Comparison of ENCODE assay signal across 15 cellular contexts in genomic region chr19:18735324-18735723, GRCh38. TPM values are rescaled to one million over a fixed set of nuclear protein-coding genes. Genes with fewer than 3 reads are reported as not detected.
"Had no signal": no experiment of that assay in that cellular context is flagged by ENCODE, and none has a peak within 500 bp of the region (broad histone marks: within the 10 kb centered on the region; RNA-seq: fewer than 3 reads in every experiment).

No MANE protein-coding gene starts in this region.

- H3K36me3 ChIP-seq: brain microvascular endothelial cell, neutrophil, right atrium auricular region had no signal

- H3K27me3 ChIP-seq: brain microvascular endothelial cell, neutrophil, right atrium auricular region had no signal

- H3K9me3 ChIP-seq: neutrophil, right atrium auricular region had no signal

- DNase-seq: activated CD4-positive, alpha-beta memory T cell treated with anti-CD3 and anti-CD28 coated beads for 36 hours; activated gamma-delta T cell; activated T-cell treated with anti-CD3 and anti-CD28 coated beads, Interleukin-2, amount 50 U/mL, for 48 hours; brain microvascular endothelial cell; effector memory CD4-positive, alpha-beta T cell; naive thymus-derived CD4-positive, alpha-beta T cell; stimulated activated naive CD4-positive, alpha-beta T cell; trophoblast cell had no signal

- H3K27me3 Mint-ChIP-seq: activated CD4-positive, alpha-beta memory T cell treated with anti-CD3 and anti-CD28 coated beads for 36 hours; activated naive CD8-positive, alpha-beta T cell; naive thymus-derived CD4-positive, alpha-beta T cell had no signal

- H3K4me3 Mint-ChIP-seq: activated CD4-positive, alpha-beta memory T cell treated with anti-CD3 and anti-CD28 coated beads for 36 hours; activated naive CD8-positive, alpha-beta T cell had no signal

- H3K27ac Mint-ChIP-seq: activated CD4-positive, alpha-beta memory T cell treated with anti-CD3 and anti-CD28 coated beads for 36 hours; activated naive CD8-positive, alpha-beta T cell; naive thymus-derived CD4-positive, alpha-beta T cell had no signal

- H3K9me3 Mint-ChIP-seq: activated CD4-positive, alpha-beta memory T cell treated with anti-CD3 and anti-CD28 coated beads for 36 hours had no signal

- H3K27ac ChIP-seq: brain microvascular endothelial cell, neutrophil, right atrium auricular region had no signal

- H3K4me3 ChIP-seq: lung, right atrium auricular region had no signal

- H3K36me3 Mint-ChIP-seq: activated CD4-positive, alpha-beta memory T cell treated with anti-CD3 and anti-CD28 coated beads for 36 hours; activated naive CD8-positive, alpha-beta T cell; naive thymus-derived CD4-positive, alpha-beta T cell had no signal

- ATAC-seq: left colon; naive thymus-derived CD4-positive, alpha-beta T cell had no signal

RNA-seq across cellular contexts. Expression of gene COMP, which starts 55.8 kb away (rescaled TPM):
- total RNA-seq: activated CD4-positive, alpha-beta memory T cell treated with anti-CD3 and anti-CD28 coated beads for 36 hours; epithelial cell of proximal tubule; left colon; mononuclear cell; naive thymus-derived CD4-positive, alpha-beta T cell had no signal
- polyA plus RNA-seq: naive thymus-derived CD4-positive, alpha-beta T cell had no signal
